In genomic region chr3:194344012-194344411, GRCh38 we compare ENCODE assay signal across 8 cellular contexts. TPM values are rescaled to one million over a fixed set of nuclear protein-coding genes. Genes with fewer than 3 reads are reported as not detected.
A peak's percentile ranks its signal among the peaks of the same experiment; 100 is the strongest.
DNase-seq lines count a peak whose midpoint lies in the region; ATAC-seq and TF ChIP-seq lines count a peak whose summit lies in the region.

No MANE protein-coding gene starts in this region.

- ATAC-seq in GM18909 (IDR thresholded peaks at IDR 0.05; ENCODE audit: poor library complexity, unreplicated experiment), result peak; percentile 50
- no peak for ATAC-seq in HG03571 (IDR thresholded peaks at IDR 0.05; ENCODE audit: unreplicated experiment)

- WGBS in lower leg skin, 2 donors, result 31 to 38% methylated on average over 9 of the region's 9 CpGs

- TF ChIP-seq CTCF in AG10803 (conservative IDR thresholded peaks at IDR 0.05; ENCODE audit: low read length) (peak; percentile 90), lower leg skin (IDR thresholded peaks at IDR 0.05) (no peak)

- H3K4me3 ChIP-seq in AG10803 (ENCODE audit: low read length), result no peak overlapping the region
- H3K4me3 ChIP-seq in lower leg skin (ENCODE audit: low read depth, poor library complexity, severe bottlenecking), result no peak overlapping the region

- intact Hi-C loops in lower leg skin (cut with DNase I; ENCODE audit: low total_unique reads), result no loop called here

- DNase-seq in AG10803 (ENCODE audit: low read depth) (no peak), NCI-H1694 (lab: John Stamatoyannopoulos, UW) (peak; percentile 72), cerebellar cortex (ENCODE audit: low spot score) (peak; percentile 53), lower leg skin (ENCODE audit: low spot score in 2 of 2) (peak; percentile 53 to 95)
- DNase-seq in activated CD4-positive, alpha-beta T cell treated with anti-CD3 and anti-CD28 coated beads for 24 hours (ENCODE audit: low read depth in 2 of 2), result peak; percentile 65 to 67
- peak; percentile 48 for DNase-seq in stimulated activated CD8-positive, alpha-beta memory T cell treated with anti-CD3 and anti-CD28 coated beads, Interleukin-12 subunit alpha, Interleukin-12 subunit beta, amount 100 ng/mL, for 1 hour (ENCODE audit: low read depth)

- no peak for TF ChIP-seq POLR2A in lower leg skin (IDR thresholded peaks at IDR 0.05)

RNA-seq across cellular contexts. Expression of gene CPN2, which starts 7.1 kb away (rescaled TPM):
- total RNA-seq in lower leg skin, result under 1 TPM in 1 of 4 donors, not detected in 3; 0.10 TPM

RNA-seq across cellular contexts. Expression of gene LRRC15, which starts 25.5 kb away (rescaled TPM):
- total RNA-seq in lower leg skin, result 10 to 100 TPM in 1 of 4 donors, 1 to 10 TPM in 1, under 1 TPM in 2; 0.08 to 21.0 (median 0.63) TPM

RNA-seq across cellular contexts. Expression of gene GP5, which starts 55.1 kb away (rescaled TPM):
- total RNA-seq in lower leg skin, result under 1 TPM in 1 of 4 donors, not detected in 3; 0.06 TPM
